ENCODE assay signal across 1 cellular context in the genomic region with DNA sequence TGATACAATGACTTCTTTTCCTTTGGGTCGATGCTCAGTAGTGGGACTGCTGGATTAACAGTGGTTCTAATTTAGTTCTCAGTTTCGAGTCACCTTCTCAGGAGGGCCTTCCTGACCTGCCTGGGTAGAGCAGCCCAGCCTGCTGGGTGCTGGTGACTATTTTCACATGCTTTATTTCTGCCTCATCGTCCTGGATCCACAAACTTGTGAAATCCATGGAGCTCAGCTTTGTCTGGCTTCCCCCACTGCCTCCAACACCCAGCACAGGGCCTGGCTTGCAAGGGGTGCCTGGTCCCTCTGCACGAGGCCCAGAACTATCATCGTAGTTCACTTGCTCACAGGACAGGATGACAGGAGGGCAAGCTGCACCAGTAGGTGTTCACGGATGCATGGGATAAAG.
TF ChIP-seq lines count a peak whose summit lies in the region.

No MANE protein-coding gene starts in this region.

TF ChIP-seq in HepG2, 621 proteins besides CTCF, POLR2A, EP300 and RAD21:
- TF ChIP-seq NFKB2 (CRISPR knock-in tag; IDR thresholded peaks at IDR 0.05; ENCODE audit: borderline replicate concordance) = no peak
- TF ChIP-seq, protein P1, sequence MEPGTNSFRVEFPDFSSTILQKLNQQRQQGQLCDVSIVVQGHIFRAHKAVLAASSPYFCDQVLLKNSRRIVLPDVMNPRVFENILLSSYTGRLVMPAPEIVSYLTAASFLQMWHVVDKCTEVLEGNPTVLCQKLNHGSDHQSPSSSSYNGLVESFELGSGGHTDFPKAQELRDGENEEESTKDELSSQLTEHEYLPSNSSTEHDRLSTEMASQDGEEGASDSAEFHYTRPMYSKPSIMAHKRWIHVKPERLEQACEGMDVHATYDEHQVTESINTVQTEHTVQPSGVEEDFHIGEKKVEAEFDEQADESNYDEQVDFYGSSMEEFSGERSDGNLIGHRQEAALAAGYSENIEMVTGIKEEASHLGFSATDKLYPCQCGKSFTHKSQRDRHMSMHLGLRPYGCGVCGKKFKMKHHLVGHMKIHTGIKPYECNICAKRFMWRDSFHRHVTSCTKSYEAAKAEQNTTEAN (CRISPR knock-in tag; conservative IDR thresholded peaks at IDR 0.05) = no peak
- TF ChIP-seq ZNF687 (CRISPR knock-in tag; IDR thresholded peaks at IDR 0.05) = peak; percentile 28; the same call in 1 of the 2 replicates
